In the genomic region with DNA sequence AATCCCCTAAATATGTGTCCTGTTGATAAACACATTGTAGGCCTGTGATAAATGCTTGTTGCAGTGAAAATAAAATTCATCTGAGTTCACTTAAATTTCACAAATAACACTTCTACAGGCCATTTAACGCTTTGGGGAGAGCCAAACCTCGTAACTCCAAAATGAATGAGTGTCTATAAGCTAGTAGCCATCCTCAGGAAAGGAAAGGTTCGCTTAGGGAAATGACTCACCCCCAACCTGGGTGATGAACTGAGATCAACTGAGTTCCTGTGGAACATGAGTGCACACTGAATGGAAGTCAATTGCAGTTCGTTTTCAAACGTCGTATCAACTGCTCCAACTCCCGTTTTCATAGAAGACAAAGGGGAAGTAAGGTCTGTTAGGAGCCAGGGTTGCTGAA, we compare ENCODE assay signal across 20 cellular contexts.
DNase-seq lines count a peak whose midpoint lies in the region; ATAC-seq and TF ChIP-seq lines count a peak whose summit lies in the region.
"Had no signal": no experiment of that assay in that cellular context is flagged by ENCODE, and none has a peak within 500 bp of the region (broad histone marks: within the 10 kb centered on the region; RNA-seq: fewer than 3 reads in every experiment).

No MANE protein-coding gene starts in this region.

- peak overlapping the region; percentile 78 for H3K27ac Mint-ChIP-seq in activated naive CD4-positive, alpha-beta T cell treated with anti-CD3 and anti-CD28 coated beads for 36 hours
- peak overlapping the region; percentile 78 for H3K27ac Mint-ChIP-seq in activated CD8-positive, alpha-beta T cell treated with anti-CD3 and anti-CD28 coated beads for 36 hours
- H3K27ac Mint-ChIP-seq: CD4-positive, alpha-beta memory T cell; GM23338 had no signal

- H3K4me1 ChIP-seq in stomach, result peaks cover 0 to 6% (median 0%) of the 10 kb centered on the region in 4 donors
- H3K4me1 ChIP-seq: SJCRH30 had no signal

- POLR2A ChIA-PET in activated CD8-positive, alpha-beta T cell treated with anti-CD3 and anti-CD28 coated beads for 36 hours (lab: Charles Lee), result interaction anchor here (1.0 to 1.2 kb wide), 2 partner anchors 14 to 528 kb away, joined by 4 read pairs; partner anchors contain the start of gene ID2

- no peaks in the 10 kb centered on the region for H3K27me3 ChIP-seq in stomach
- H3K27me3 ChIP-seq: cardiac muscle cell, SJCRH30 had no signal

- no peak for DNase-seq in activated naive CD4-positive, alpha-beta T cell treated with anti-CD3 and anti-CD28 coated beads for 36 hours
- DNase-seq in activated naive CD4-positive, alpha-beta T cell treated with Interleukin-2 at 50 U/mL for 16 hours, result no peak
- DNase-seq in HT1080 (ENCODE audit: low read depth) (peak; percentile 68), kidney tubule cell (ENCODE audit: low spot score) (peak; percentile 21), stomach (no peak), NCI-H524 (lab: John Stamatoyannopoulos, UW) (no peak)
- DNase-seq in activated CD8-positive, alpha-beta T cell treated with anti-CD3 and anti-CD28 coated beads for 36 hours, result no peak
- DNase-seq: CD4-positive, alpha-beta memory T cell; DMS153; foreskin melanocyte; kidney; NCI-H1436; NCI-H748 treated with DMSO at 0.1 percent for 48 hours; OCI-M1; posterior cingulate gyrus; SJCRH30 had no signal

- no peak overlapping the region for H3K4me3 ChIP-seq in stomach
- H3K4me3 ChIP-seq: cardiac muscle cell, GM23338, SJCRH30 had no signal

- ATAC-seq in activated CD8-positive, alpha-beta T cell treated with anti-CD3 and anti-CD28 coated beads for 36 hours, result no peak
- no peak for ATAC-seq in HG03520 (IDR thresholded peaks at IDR 0.05; ENCODE audit: unreplicated experiment)
- ATAC-seq: GM23338; naive thymus-derived CD4-positive, alpha-beta T cell had no signal

- no peak for TF ChIP-seq CTCF in activated CD8-positive, alpha-beta T cell treated with anti-CD3 and anti-CD28 coated beads for 36 hours (IDR thresholded peaks at IDR 0.05)
- no peak for TF ChIP-seq CTCF in stomach (IDR thresholded peaks at IDR 0.05)

- H3K4me3 Mint-ChIP-seq in activated naive CD4-positive, alpha-beta T cell treated with anti-CD3 and anti-CD28 coated beads for 36 hours, result no peak overlapping the region
- no peak overlapping the region for H3K4me3 Mint-ChIP-seq in activated CD8-positive, alpha-beta T cell treated with anti-CD3 and anti-CD28 coated beads for 36 hours
- H3K4me3 Mint-ChIP-seq: CD4-positive, alpha-beta memory T cell; GM23338; naive thymus-derived CD4-positive, alpha-beta T cell had no signal

- H3K27me3 Mint-ChIP-seq in activated naive CD4-positive, alpha-beta T cell treated with anti-CD3 and anti-CD28 coated beads for 36 hours (ENCODE audit: low read depth), result no peaks in the 10 kb centered on the region
- no peaks in the 10 kb centered on the region for H3K27me3 Mint-ChIP-seq in activated CD8-positive, alpha-beta T cell treated with anti-CD3 and anti-CD28 coated beads for 36 hours
- H3K27me3 Mint-ChIP-seq: naive thymus-derived CD4-positive, alpha-beta T cell had no signal

- no peak for TF ChIP-seq POLR2A in stomach (IDR thresholded peaks at IDR 0.05)

- no peak for TF ChIP-seq EP300 in stomach (IDR thresholded peaks at IDR 0.05)

- no peaks in the 10 kb centered on the region for H3K9me3 ChIP-seq in stomach
- H3K9me3 ChIP-seq: SJCRH30 had no signal

- intact Hi-C loops in activated naive CD4-positive, alpha-beta T cell treated with anti-CD3 and anti-CD28 coated beads for 36 hours (cut with micrococcal nuclease), result loop anchor here (2.0 kb wide), 2 partner anchors 221 to 389 kb away; no protein-coding TSS in a partner anchor
- intact Hi-C loops in activated CD8-positive, alpha-beta T cell treated with anti-CD3 and anti-CD28 coated beads for 36 hours (cut with micrococcal nuclease), result no loop called here
- intact Hi-C loops in stomach (cut with DNase I; ENCODE audit: low total_unique reads), result no loop called here

- H3K27ac ChIP-seq in stomach, result no peak overlapping the region
- H3K27ac ChIP-seq: cardiac muscle cell, SJCRH30 had no signal

- WGBS in stomach, 5 donors, result 75 to 92% (median 88%) methylated on average over 7 of the region's 7 CpGs

- peaks cover 4% of the 10 kb centered on the region for H3K36me3 Mint-ChIP-seq in activated naive CD4-positive, alpha-beta T cell treated with anti-CD3 and anti-CD28 coated beads for 36 hours (ENCODE audit: low read depth)
- peaks cover 2% of the 10 kb centered on the region for H3K36me3 Mint-ChIP-seq in activated CD8-positive, alpha-beta T cell treated with anti-CD3 and anti-CD28 coated beads for 36 hours (ENCODE audit: low read depth)

- H3K36me3 ChIP-seq in stomach, result no peaks in the 10 kb centered on the region
- H3K36me3 ChIP-seq: cardiac muscle cell, SJCRH30 had no signal

- peaks cover 21% of the 10 kb centered on the region for H3K9me3 Mint-ChIP-seq in activated naive CD4-positive, alpha-beta T cell treated with anti-CD3 and anti-CD28 coated beads for 36 hours
- H3K9me3 Mint-ChIP-seq in activated CD8-positive, alpha-beta T cell treated with anti-CD3 and anti-CD28 coated beads for 36 hours, result peaks cover 13% of the 10 kb centered on the region

- CTCF ChIA-PET in activated naive CD4-positive, alpha-beta T cell treated with anti-CD3 and anti-CD28 coated beads for 36 hours (lab: Charles Lee), result interaction anchor here (0.6 kb wide), 3 partner anchors 53 to 726 kb away, joined by 3 read pairs; no protein-coding TSS in a partner anchor
- CTCF ChIA-PET in activated CD8-positive, alpha-beta T cell treated with anti-CD3 and anti-CD28 coated beads for 36 hours (lab: Charles Lee), result no interaction called here

- H3K4me1 Mint-ChIP-seq in activated naive CD4-positive, alpha-beta T cell treated with anti-CD3 and anti-CD28 coated beads for 36 hours (ENCODE audit: low read depth), result peaks cover 16% of the 10 kb centered on the region
- H3K4me1 Mint-ChIP-seq in activated CD8-positive, alpha-beta T cell treated with anti-CD3 and anti-CD28 coated beads for 36 hours (ENCODE audit: low read depth), result peaks cover 25% of the 10 kb centered on the region

Comparison
In these comparisons a context has a peak if more than half of its experiments do, and no peak if none do; other contexts are left out.
1. DNase-seq: peak in HT1080 (single experiment) and kidney tubule cell (single experiment); none in activated naive CD4-positive, alpha-beta T cell treated with anti-CD3 and anti-CD28 coated beads for 36 hours (single experiment), activated naive CD4-positive, alpha-beta T cell treated with Interleukin-2 at 50 U/mL for 16 hours (single experiment), activated CD8-positive, alpha-beta T cell treated with anti-CD3 and anti-CD28 coated beads for 36 hours (single experiment), stomach (single experiment) and NCI-H524 (0 of 2).